1 cellular context compared by ENCODE assay signal in the genomic region with DNA sequence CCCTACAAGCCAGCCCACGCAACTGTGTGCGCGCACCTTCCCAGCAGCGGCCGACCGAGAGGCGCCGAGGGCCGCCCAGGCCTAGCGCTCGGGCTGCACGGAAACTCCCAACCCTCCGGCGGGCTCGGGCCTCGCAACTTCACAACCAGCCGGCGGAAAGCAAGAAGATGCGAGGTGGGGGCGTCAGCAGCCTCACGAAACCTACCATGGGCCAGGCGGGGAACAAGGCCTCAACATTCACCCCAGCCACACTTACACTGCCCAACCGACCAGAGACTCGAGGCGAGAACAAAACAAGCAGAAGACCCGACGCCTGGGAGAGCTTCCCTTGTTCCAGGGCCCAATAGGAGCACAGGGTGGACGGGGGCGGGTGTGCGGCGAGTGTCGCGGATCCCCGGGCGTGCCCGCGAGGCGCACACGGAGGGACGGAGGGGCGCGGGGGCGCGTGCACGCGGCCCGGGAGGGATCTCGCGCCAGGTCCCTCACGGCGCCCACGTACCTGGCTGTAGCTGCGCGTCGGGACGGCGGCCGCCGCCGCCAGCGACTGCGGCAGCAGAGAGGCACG.
TF ChIP-seq lines count a peak whose summit lies in the region.

No MANE protein-coding gene starts in this region.

TF ChIP-seq in K562, 482 proteins besides CTCF, POLR2A, EP300 and RAD21 (continued from another document):
- TF ChIP-seq, protein P1, sequence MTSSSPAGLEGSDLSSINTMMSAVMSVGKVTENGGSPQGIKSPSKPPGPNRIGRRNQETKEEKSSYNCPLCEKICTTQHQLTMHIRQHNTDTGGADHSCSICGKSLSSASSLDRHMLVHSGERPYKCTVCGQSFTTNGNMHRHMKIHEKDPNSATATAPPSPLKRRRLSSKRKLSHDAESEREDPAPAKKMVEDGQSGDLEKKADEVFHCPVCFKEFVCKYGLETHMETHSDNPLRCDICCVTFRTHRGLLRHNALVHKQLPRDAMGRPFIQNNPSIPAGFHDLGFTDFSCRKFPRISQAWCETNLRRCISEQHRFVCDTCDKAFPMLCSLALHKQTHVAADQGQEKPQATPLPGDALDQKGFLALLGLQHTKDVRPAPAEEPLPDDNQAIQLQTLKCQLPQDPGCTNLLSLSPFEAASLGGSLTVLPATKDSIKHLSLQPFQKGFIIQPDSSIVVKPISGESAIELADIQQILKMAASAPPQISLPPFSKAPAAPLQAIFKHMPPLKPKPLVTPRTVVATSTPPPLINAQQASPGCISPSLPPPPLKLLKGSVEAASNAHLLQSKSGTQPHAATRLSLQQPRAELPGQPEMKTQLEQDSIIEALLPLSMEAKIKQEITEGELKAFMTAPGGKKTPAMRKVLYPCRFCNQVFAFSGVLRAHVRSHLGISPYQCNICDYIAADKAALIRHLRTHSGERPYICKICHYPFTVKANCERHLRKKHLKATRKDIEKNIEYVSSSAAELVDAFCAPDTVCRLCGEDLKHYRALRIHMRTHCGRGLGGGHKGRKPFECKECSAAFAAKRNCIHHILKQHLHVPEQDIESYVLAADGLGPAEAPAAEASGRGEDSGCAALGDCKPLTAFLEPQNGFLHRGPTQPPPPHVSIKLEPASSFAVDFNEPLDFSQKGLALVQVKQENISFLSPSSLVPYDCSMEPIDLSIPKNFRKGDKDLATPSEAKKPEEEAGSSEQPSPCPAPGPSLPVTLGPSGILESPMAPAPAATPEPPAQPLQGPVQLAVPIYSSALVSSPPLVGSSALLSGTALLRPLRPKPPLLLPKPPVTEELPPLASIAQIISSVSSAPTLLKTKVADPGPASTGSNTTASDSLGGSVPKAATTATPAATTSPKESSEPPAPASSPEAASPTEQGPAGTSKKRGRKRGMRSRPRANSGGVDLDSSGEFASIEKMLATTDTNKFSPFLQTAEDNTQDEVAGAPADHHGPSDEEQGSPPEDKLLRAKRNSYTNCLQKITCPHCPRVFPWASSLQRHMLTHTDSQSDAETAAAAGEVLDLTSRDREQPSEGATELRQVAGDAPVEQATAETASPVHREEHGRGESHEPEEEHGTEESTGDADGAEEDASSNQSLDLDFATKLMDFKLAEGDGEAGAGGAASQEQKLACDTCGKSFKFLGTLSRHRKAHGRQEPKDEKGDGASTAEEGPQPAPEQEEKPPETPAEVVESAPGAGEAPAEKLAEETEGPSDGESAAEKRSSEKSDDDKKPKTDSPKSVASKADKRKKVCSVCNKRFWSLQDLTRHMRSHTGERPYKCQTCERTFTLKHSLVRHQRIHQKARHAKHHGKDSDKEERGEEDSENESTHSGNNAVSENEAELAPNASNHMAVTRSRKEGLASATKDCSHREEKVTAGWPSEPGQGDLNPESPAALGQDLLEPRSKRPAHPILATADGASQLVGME (CRISPR knock-in tag; IDR thresholded peaks at IDR 0.05): 0 out of 2 replicates have a peak, but pooled peaks have one; percentile 66
- TF ChIP-seq SMARCC2 (IDR thresholded peaks at IDR 0.05; ENCODE audit: low read depth): no peak
- no peak for TF ChIP-seq FOXP4 (CRISPR knock-in tag; IDR thresholded peaks at IDR 0.05; ENCODE audit: borderline replicate concordance)
- no peak for TF ChIP-seq PTTG1 (tag; IDR thresholded peaks at IDR 0.05; ENCODE audit: low read depth)
- TF ChIP-seq, protein P2, sequence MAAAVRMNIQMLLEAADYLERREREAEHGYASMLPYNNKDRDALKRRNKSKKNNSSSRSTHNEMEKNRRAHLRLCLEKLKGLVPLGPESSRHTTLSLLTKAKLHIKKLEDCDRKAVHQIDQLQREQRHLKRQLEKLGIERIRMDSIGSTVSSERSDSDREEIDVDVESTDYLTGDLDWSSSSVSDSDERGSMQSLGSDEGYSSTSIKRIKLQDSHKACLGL (CRISPR knock-in tag; IDR thresholded peaks at IDR 0.05; ENCODE audit: borderline replicate concordance, poor library complexity, severe bottlenecking): no peak
- no peak for TF ChIP-seq NR2F6 (CRISPR knock-in tag; IDR thresholded peaks at IDR 0.05)
- TF ChIP-seq ZNF785 (CRISPR knock-in tag; IDR thresholded peaks at IDR 0.05): no peak
- TF ChIP-seq BRCA1 (IDR thresholded peaks at IDR 0.05): no peak
- TF ChIP-seq BRCA1 (CRISPR knock-in tag; IDR thresholded peaks at IDR 0.05): no peak
- no peak for TF ChIP-seq MCM7 (IDR thresholded peaks at IDR 0.05)
- TF ChIP-seq MBD2 (IDR thresholded peaks at IDR 0.05; ENCODE audit: borderline replicate concordance, low read depth): no peak
- TF ChIP-seq FOXA3 (CRISPR knock-in tag; conservative IDR thresholded peaks at IDR 0.05 in 1 of 2, IDR thresholded peaks at IDR 0.05 in 1 of 2): peak in 1 of 2 experiments; percentile 27; a peak in 1 of 4 replicates
- no peak for TF ChIP-seq USF1 (CRISPR knock-in tag; IDR thresholded peaks at IDR 0.05)
- TF ChIP-seq E2F6 (IDR thresholded peaks at IDR 0.05; ENCODE audit: borderline replicate concordance in 1 of 2, extremely low read depth in 1 of 2, insufficient read depth in 1 of 2, insufficient read length in 1 of 2, low read depth in 1 of 2, low read length in 1 of 2, poor library complexity in 1 of 2, severe bottlenecking in 1 of 2): peak in 1 of 2 experiments; percentile 59
- TF ChIP-seq ARID4B (CRISPR knock-in tag; IDR thresholded peaks at IDR 0.05): peak; percentile 77; the same call in 1 of the 2 replicates
- TF ChIP-seq CBX5 (IDR thresholded peaks at IDR 0.05; ENCODE audit: borderline replicate concordance, low read depth): no peak
- TF ChIP-seq CBX8 (IDR thresholded peaks at IDR 0.05; ENCODE audit: borderline replicate concordance, extremely low read depth, low read depth, low read length, poor library complexity, severe bottlenecking): no peak
- TF ChIP-seq SMARCA5 (IDR thresholded peaks at IDR 0.05): no peak
- TF ChIP-seq, protein P3, sequence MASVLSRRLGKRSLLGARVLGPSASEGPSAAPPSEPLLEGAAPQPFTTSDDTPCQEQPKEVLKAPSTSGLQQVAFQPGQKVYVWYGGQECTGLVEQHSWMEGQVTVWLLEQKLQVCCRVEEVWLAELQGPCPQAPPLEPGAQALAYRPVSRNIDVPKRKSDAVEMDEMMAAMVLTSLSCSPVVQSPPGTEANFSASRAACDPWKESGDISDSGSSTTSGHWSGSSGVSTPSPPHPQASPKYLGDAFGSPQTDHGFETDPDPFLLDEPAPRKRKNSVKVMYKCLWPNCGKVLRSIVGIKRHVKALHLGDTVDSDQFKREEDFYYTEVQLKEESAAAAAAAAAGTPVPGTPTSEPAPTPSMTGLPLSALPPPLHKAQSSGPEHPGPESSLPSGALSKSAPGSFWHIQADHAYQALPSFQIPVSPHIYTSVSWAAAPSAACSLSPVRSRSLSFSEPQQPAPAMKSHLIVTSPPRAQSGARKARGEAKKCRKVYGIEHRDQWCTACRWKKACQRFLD (CRISPR knock-in tag; IDR thresholded peaks at IDR 0.05): no peak
- TF ChIP-seq, protein P4, sequence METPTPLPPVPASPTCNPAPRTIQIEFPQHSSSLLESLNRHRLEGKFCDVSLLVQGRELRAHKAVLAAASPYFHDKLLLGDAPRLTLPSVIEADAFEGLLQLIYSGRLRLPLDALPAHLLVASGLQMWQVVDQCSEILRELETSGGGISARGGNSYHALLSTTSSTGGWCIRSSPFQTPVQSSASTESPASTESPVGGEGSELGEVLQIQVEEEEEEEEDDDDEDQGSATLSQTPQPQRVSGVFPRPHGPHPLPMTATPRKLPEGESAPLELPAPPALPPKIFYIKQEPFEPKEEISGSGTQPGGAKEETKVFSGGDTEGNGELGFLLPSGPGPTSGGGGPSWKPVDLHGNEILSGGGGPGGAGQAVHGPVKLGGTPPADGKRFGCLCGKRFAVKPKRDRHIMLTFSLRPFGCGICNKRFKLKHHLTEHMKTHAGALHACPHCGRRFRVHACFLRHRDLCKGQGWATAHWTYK (CRISPR knock-in tag; IDR thresholded peaks at IDR 0.05): no peak
- TF ChIP-seq CBX3 (IDR thresholded peaks at IDR 0.05; ENCODE audit: borderline replicate concordance in 1 of 2, low read length in 2 of 2): no peak
- TF ChIP-seq TAF9B (IDR thresholded peaks at IDR 0.05; ENCODE audit: partially characterized antibody): no peak
- no peak for TF ChIP-seq U2AF1 (optimal IDR thresholded peaks at IDR 0.05; ENCODE audit: low read depth, low read length)
- TF ChIP-seq ZFP36 (IDR thresholded peaks at IDR 0.05; ENCODE audit: low read depth, low read length, partially characterized antibody): no peak
- TF ChIP-seq ZBTB8A (IDR thresholded peaks at IDR 0.05; ENCODE audit: partially characterized antibody): no peak
- TF ChIP-seq ZFP1 (CRISPR knock-in tag; IDR thresholded peaks at IDR 0.05): no peak
- TF ChIP-seq STAT5A (IDR thresholded peaks at IDR 0.05; ENCODE audit: borderline replicate concordance, low read length): no peak
- no peak for TF ChIP-seq ZNF431 (CRISPR knock-in tag; IDR thresholded peaks at IDR 0.05)
- TF ChIP-seq ZNF445 (CRISPR knock-in tag; IDR thresholded peaks at IDR 0.05; ENCODE audit: low read depth): no peak
- TF ChIP-seq ZSCAN32 (CRISPR knock-in tag; IDR thresholded peaks at IDR 0.05): no peak
- no peak for TF ChIP-seq SPI1 (IDR thresholded peaks at IDR 0.05; ENCODE audit: borderline replicate concordance, low read depth, low read length)
- no peak for TF ChIP-seq TARDBP (IDR thresholded peaks at IDR 0.05)
- TF ChIP-seq ZNF263 (CRISPR knock-in tag; IDR thresholded peaks at IDR 0.05; ENCODE audit: borderline replicate concordance): 0 out of 2 replicates have a peak, but pooled peaks have one; percentile 16
- TF ChIP-seq ZNF282 (CRISPR knock-in tag; IDR thresholded peaks at IDR 0.05): 0 out of 2 replicates have a peak, but pooled peaks have one; percentile 12
